8 cellular contexts compared by ENCODE assay signal in genomic region chr15:101295607-101296225, GRCh38. TPM values are rescaled to one million over a fixed set of nuclear protein-coding genes. Genes with fewer than 3 reads are reported as not detected.
A peak's percentile ranks its signal among the peaks of the same experiment; 100 is the strongest.
DNase-seq lines count a peak whose midpoint lies in the region; ATAC-seq and TF ChIP-seq lines count a peak whose summit lies in the region.

No MANE protein-coding gene starts in this region.

- H3K4me1 ChIP-seq in neuron (ENCODE audit: insufficient read depth, low read length) = peaks cover 22% of the 10 kb centered on the region

- no peaks in the 10 kb centered on the region for H3K9me3 ChIP-seq in neuron (ENCODE audit: low read length)

- ATAC-seq in HG03460 (IDR thresholded peaks at IDR 0.05; ENCODE audit: unreplicated experiment) = no peak

- in situ Hi-C loops in GM13977 (cut with MboI; ENCODE audit: low pct_unique_long_range_greater_than_20kb, low sequenced_read_pairs, unreplicated experiment) = loop anchor here (5.0 to 10.0 kb wide), 2 partner anchors 199 to 347 kb away; no protein-coding TSS in a partner anchor

- TF ChIP-seq CTCF in epithelial cell of proximal tubule (conservative IDR thresholded peaks at IDR 0.05; ENCODE audit: low read depth, low read length) (no peak), GM13977 (IDR thresholded peaks at IDR 0.05; ENCODE audit: extremely low read depth, insufficient read depth, missing control alignments) (no peak)

- H2AFZ ChIP-seq in neuron (ENCODE audit: low read depth, low read length) = peak overlapping the region; percentile 39

- DNase-seq in HCEC 1CT (peak; percentile 11), RKO (ENCODE audit: low spot score) (peak; percentile 65), epithelial cell of proximal tubule (ENCODE audit: low read depth) (no peak), NCI-H1436 (lab: John Stamatoyannopoulos, UW) (no peak), GM13977 (ENCODE audit: low spot score) (no peak), GM19238 (ENCODE audit: insufficient read length, low spot score) (no peak)

- peak overlapping the region; percentile 92 for H3K4me3 ChIP-seq in epithelial cell of proximal tubule (ENCODE audit: low read depth, low read length)
- peak overlapping the region; percentile 89 for H3K4me3 ChIP-seq in neuron (ENCODE audit: low read length)

- H3K27me3 ChIP-seq in neuron (ENCODE audit: insufficient read depth, low read length) = no peaks in the 10 kb centered on the region

- peaks cover 16% of the 10 kb centered on the region for H3K36me3 ChIP-seq in neuron (ENCODE audit: insufficient read depth, low read length)

RNA-seq across cellular contexts. Expression of gene SNRPA1, which starts 0.7 kb away (rescaled TPM):
- 62.4 and 97.7 TPM in 2 replicates for total RNA-seq in epithelial cell of proximal tubule

RNA-seq across cellular contexts. Expression of gene SELENOS, which starts 18.4 kb away (rescaled TPM):
- total RNA-seq in epithelial cell of proximal tubule = 47.7 and 67.9 TPM in 2 replicates

RNA-seq across cellular contexts. Expression of gene CHSY1, which starts 43.9 kb away (rescaled TPM):
- total RNA-seq in epithelial cell of proximal tubule = 14.4 and 19.2 TPM in 2 replicates

Comparison
In these comparisons a context has a peak if more than half of its experiments do, and no peak if none do; other contexts are left out.
1. DNase-seq: peak in HCEC 1CT (single experiment) and RKO (single experiment); none in epithelial cell of proximal tubule (single experiment), NCI-H1436 (single experiment), GM13977 (single experiment) and GM19238 (single experiment).